In genomic region chr2:165952600-165953210, GRCh38 we compare ENCODE assay signal across 8 cellular contexts. TPM values are rescaled to one million over a fixed set of nuclear protein-coding genes. Genes with fewer than 3 reads are reported as not detected.
DNase-seq lines count a peak whose midpoint lies in the region; ATAC-seq and TF ChIP-seq lines count a peak whose summit lies in the region.

No MANE protein-coding gene starts in this region.

- TF ChIP-seq CTCF in liver (IDR thresholded peaks at IDR 0.05; ENCODE audit: low read depth, low read length, missing input control) = no peak

- peaks cover 7 to 18% (median 13%) of the 10 kb centered on the region in 11 experiments; a peak in 20 of 22 replicates for H3K9me3 ChIP-seq in BLaER1 treated with 17β-estradiol and CSF1 and Interleukin-3, amounts not matched to agents 10 nM and 100 nM (replicated peaks in 1 of 11)
- no peaks in the 10 kb centered on the region for H3K9me3 ChIP-seq in liver (ENCODE audit: control insufficient read depth in 4 of 4, low read length in 3 of 4)

- H3K4me2 ChIP-seq in BLaER1 treated with 17β-estradiol and CSF1 and Interleukin-3, amounts not matched to agents 10 nM and 100 nM = peak overlapping the region; percentile 69 to 89 (median 83)

- no peak for TF ChIP-seq RAD21 in liver (IDR thresholded peaks at IDR 0.05)

- peak; percentile 21 for DNase-seq in amniotic epithelial cell (ENCODE audit: low read depth)
- DNase-seq in NCI-H446 treated with DMSO at 0.1 percent for 48 hours (lab: John Stamatoyannopoulos, UW) = no peak
- DNase-seq in SIG-M5 treated with dmso at 0.1 percent for 504 hours (lab: John Stamatoyannopoulos, UW; ENCODE audit: unreplicated experiment) = no peak

- H3K4me3 ChIP-seq in BLaER1 treated with 17β-estradiol and CSF1 and Interleukin-3, amounts not matched to agents 10 nM and 100 nM = peak overlapping the region; percentile 70 to 87 (median 80)
- H3K4me3 ChIP-seq in liver (ENCODE audit: low read depth in 1 of 3, low read length in 3 of 3) = peak overlapping the region; percentile 57 to 97 (median 75)

- peaks cover 0 to 27% (median 6%) of the 10 kb centered on the region in 11 experiments; a peak in 6 of 22 replicates for H4K20me1 ChIP-seq in BLaER1 treated with 17β-estradiol and CSF1 and Interleukin-3, amounts not matched to agents 10 nM and 100 nM

- peak overlapping the region; percentile 81 to 94 (median 87) for H3K9ac ChIP-seq in BLaER1 treated with 17β-estradiol and CSF1 and Interleukin-3, amounts not matched to agents 10 nM and 100 nM
- peak overlapping the region; percentile 72 to 73 for H3K9ac ChIP-seq in liver (ENCODE audit: low read depth in 1 of 2, low read length in 2 of 2)

- peaks cover 15 to 30% (median 26%) of the 10 kb centered on the region in 10 experiments for H3K4me1 ChIP-seq in BLaER1 treated with 17β-estradiol and CSF1 and Interleukin-3, amounts not matched to agents 10 nM and 100 nM
- peaks cover 0 to 18% (median 12%) of the 10 kb centered on the region in 4 donors for H3K4me1 ChIP-seq in liver (ENCODE audit: control insufficient read depth in 4 of 4, insufficient read depth in 4 of 4, low read length in 3 of 4)

- WGBS in liver = 8% methylated on average over 4 of the region's 4 CpGs

- ATAC-seq in HG02973 (IDR thresholded peaks at IDR 0.05; ENCODE audit: unreplicated experiment) = peak; percentile 11
- no peak for ATAC-seq in GM21576 (IDR thresholded peaks at IDR 0.05; ENCODE audit: unreplicated experiment)
- ATAC-seq in GM21619 (IDR thresholded peaks at IDR 0.05; ENCODE audit: unreplicated experiment) = no peak

- H3K36me3 ChIP-seq in BLaER1 treated with 17β-estradiol and CSF1 and Interleukin-3, amounts not matched to agents 10 nM and 100 nM = peaks cover 11 to 35% (median 18%) of the 10 kb centered on the region in 11 experiments; a peak in 21 of 22 replicates
- H3K36me3 ChIP-seq in liver (ENCODE audit: control insufficient read depth in 4 of 4, insufficient read depth in 3 of 4, low read depth in 1 of 4, low read length in 3 of 4) = peaks cover 0 to 16% (median under 1%) of the 10 kb centered on the region in 4 donors

- no peaks in the 10 kb centered on the region for H3K27me3 ChIP-seq in BLaER1 treated with 17β-estradiol and CSF1 and Interleukin-3, amounts not matched to agents 10 nM and 100 nM
- H3K27me3 ChIP-seq in liver (ENCODE audit: control insufficient read depth in 4 of 4, insufficient read depth in 4 of 4, low read length in 3 of 4) = no peaks in the 10 kb centered on the region

- peak overlapping the region in 10 of 11 experiments; percentile 71 to 83 (median 82); a peak in 20 of 22 replicates for H3K27ac ChIP-seq in BLaER1 treated with 17β-estradiol and CSF1 and Interleukin-3, amounts not matched to agents 10 nM and 100 nM
- peak overlapping the region; percentile 87 to 92 for H3K27ac ChIP-seq in liver (ENCODE audit: low read depth in 1 of 2, low read length in 2 of 2)

TF ChIP-seq in liver, 16 proteins besides CTCF, POLR2A, EP300 and RAD21:
- TF ChIP-seq HNF4A (conservative IDR thresholded peaks at IDR 0.05) = no peak
- TF ChIP-seq FOXA1 (IDR thresholded peaks at IDR 0.05) = no peak
- TF ChIP-seq NR2F2 (IDR thresholded peaks at IDR 0.05) = no peak
- TF ChIP-seq, protein P1, sequence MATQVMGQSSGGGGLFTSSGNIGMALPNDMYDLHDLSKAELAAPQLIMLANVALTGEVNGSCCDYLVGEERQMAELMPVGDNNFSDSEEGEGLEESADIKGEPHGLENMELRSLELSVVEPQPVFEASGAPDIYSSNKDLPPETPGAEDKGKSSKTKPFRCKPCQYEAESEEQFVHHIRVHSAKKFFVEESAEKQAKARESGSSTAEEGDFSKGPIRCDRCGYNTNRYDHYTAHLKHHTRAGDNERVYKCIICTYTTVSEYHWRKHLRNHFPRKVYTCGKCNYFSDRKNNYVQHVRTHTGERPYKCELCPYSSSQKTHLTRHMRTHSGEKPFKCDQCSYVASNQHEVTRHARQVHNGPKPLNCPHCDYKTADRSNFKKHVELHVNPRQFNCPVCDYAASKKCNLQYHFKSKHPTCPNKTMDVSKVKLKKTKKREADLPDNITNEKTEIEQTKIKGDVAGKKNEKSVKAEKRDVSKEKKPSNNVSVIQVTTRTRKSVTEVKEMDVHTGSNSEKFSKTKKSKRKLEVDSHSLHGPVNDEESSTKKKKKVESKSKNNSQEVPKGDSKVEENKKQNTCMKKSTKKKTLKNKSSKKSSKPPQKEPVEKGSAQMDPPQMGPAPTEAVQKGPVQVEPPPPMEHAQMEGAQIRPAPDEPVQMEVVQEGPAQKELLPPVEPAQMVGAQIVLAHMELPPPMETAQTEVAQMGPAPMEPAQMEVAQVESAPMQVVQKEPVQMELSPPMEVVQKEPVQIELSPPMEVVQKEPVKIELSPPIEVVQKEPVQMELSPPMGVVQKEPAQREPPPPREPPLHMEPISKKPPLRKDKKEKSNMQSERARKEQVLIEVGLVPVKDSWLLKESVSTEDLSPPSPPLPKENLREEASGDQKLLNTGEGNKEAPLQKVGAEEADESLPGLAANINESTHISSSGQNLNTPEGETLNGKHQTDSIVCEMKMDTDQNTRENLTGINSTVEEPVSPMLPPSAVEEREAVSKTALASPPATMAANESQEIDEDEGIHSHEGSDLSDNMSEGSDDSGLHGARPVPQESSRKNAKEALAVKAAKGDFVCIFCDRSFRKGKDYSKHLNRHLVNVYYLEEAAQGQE (IDR thresholded peaks at IDR 0.05) = no peak
- no peak for TF ChIP-seq HNF4G (IDR thresholded peaks at IDR 0.05)
- no peak for TF ChIP-seq SP1 (IDR thresholded peaks at IDR 0.05)
- no peak for TF ChIP-seq FOXA2 (IDR thresholded peaks at IDR 0.05)
- TF ChIP-seq ATF3 (IDR thresholded peaks at IDR 0.05) = no peak

RNA-seq across cellular contexts. Expression of gene TTC21B, which starts 0.9 kb away (rescaled TPM):
- 10 to 100 TPM; 20.4 to 25.3 TPM for total RNA-seq in liver
- polyA plus RNA-seq in liver = 1 to 10 TPM; 2.0 to 5.0 TPM
